In genomic region chr11:12112150-12112520, GRCh38 we compare ENCODE assay signal across 11 cellular contexts. TPM values are rescaled to one million over a fixed set of nuclear protein-coding genes. Genes with fewer than 3 reads are reported as not detected.
DNase-seq lines count a peak whose midpoint lies in the region; ATAC-seq and TF ChIP-seq lines count a peak whose summit lies in the region.
"Had no signal": no experiment of that assay in that cellular context is flagged by ENCODE, and none has a peak within 500 bp of the region (broad histone marks: within the 10 kb centered on the region; RNA-seq: fewer than 3 reads in every experiment).

No MANE protein-coding gene starts in this region.

- TF ChIP-seq CTCF in AG09309 (IDR thresholded peaks at IDR 0.05; ENCODE audit: control insufficient read depth, insufficient read depth, low read depth, low read length, missing control alignments) (no peak), body of pancreas (IDR thresholded peaks at IDR 0.05) (no peak)

- H3K18ac ChIP-seq in trophoblast cell (ENCODE audit: low read length) = no peak overlapping the region

- H3K4ac ChIP-seq in trophoblast cell (ENCODE audit: low read depth, low read length) = no peak overlapping the region

- no peak overlapping the region for H4K12ac ChIP-seq in trophoblast cell (ENCODE audit: low read depth, low read length)

- WGBS in trophoblast cell (ENCODE audit: extremely low coverage, insufficient coverage, insufficient read length) = no CpG with 5 or more reads among the region's 1 CpG
- WGBS in body of pancreas, 2 donors = 100% methylated on average over 1 of the region's 1 CpG

- intact Hi-C loops in body of pancreas (cut with DNase I) = no loop called here

- no peaks in the 10 kb centered on the region for H3K36me3 ChIP-seq in duodenal mucosa (ENCODE audit: control insufficient read depth in 1 of 2, insufficient read depth in 2 of 2, low read length in 2 of 2)
- H3K36me3 ChIP-seq in trophoblast cell (ENCODE audit: control insufficient read depth in 1 of 2, insufficient read depth in 2 of 2, low read length in 2 of 2) = no peaks in the 10 kb centered on the region
- H3K36me3 ChIP-seq in body of pancreas (replicated peaks in 1 of 2; ENCODE audit: insufficient read depth in 1 of 2, low read depth in 2 of 2) = no peaks in the 10 kb centered on the region

- no peak overlapping the region for H4K91ac ChIP-seq in trophoblast cell (ENCODE audit: low read depth, low read length)

- H3K27ac ChIP-seq in duodenal mucosa (ENCODE audit: low read depth, low read length) (no peak overlapping the region), trophoblast cell (ENCODE audit: low read depth, low read length) (no peak overlapping the region), body of pancreas (no peak overlapping the region)

- H2AFZ ChIP-seq in trophoblast cell (ENCODE audit: insufficient read depth, low read length, poor library complexity) = no peak overlapping the region

- H3K9me3 ChIP-seq in duodenal mucosa (ENCODE audit: control insufficient read depth in 1 of 2, low read length in 2 of 2) (no peaks in the 10 kb centered on the region), trophoblast cell (ENCODE audit: insufficient read depth, low read depth, low read length) (no peaks in the 10 kb centered on the region), body of pancreas (no peaks in the 10 kb centered on the region)
- H3K9me3 ChIP-seq: MG63 had no signal

- no peak overlapping the region for H2BK120ac ChIP-seq in trophoblast cell (ENCODE audit: insufficient read depth, low read length, poor library complexity)

- peak overlapping the region; percentile 97 for H3K4me2 ChIP-seq in trophoblast cell (ENCODE audit: low read length)

- H3K9ac ChIP-seq in duodenal mucosa (ENCODE audit: low read depth in 1 of 2, low read length in 2 of 2) (peak overlapping the region in 1 of 2 donors; percentile 77), trophoblast cell (ENCODE audit: low read length) (no peak overlapping the region)

- H3K23ac ChIP-seq in trophoblast cell (ENCODE audit: low read length) = no peak overlapping the region

- H3K4me3 ChIP-seq in AG09309 (ENCODE audit: control insufficient read depth, low read depth, low read length) (peak overlapping the region; percentile 80), duodenal mucosa (ENCODE audit: low read depth in 1 of 2, low read length in 2 of 2) (peak overlapping the region; percentile 86 to 88), trophoblast cell (ENCODE audit: low read depth, low read length) (peak overlapping the region; percentile 54), body of pancreas (no peak overlapping the region)

- H3K79me2 ChIP-seq in trophoblast cell (ENCODE audit: control insufficient read depth, insufficient read depth, low read length, poor library complexity) = peaks cover 4% of the 10 kb centered on the region

- no peak for TF ChIP-seq POLR2A in body of pancreas (IDR thresholded peaks at IDR 0.05)

- no peak overlapping the region for H2AK5ac ChIP-seq in trophoblast cell (ENCODE audit: low read length)

- no peak overlapping the region for H2BK5ac ChIP-seq in trophoblast cell (ENCODE audit: low read depth, low read length, poor library complexity)

- H3K79me1 ChIP-seq in trophoblast cell (ENCODE audit: low read length) = peaks cover 3% of the 10 kb centered on the region

- DNase-seq in AG09309 (ENCODE audit: low read depth) (no peak), M059J (ENCODE audit: low read depth) (peak; percentile 25), trophoblast cell (no peak), body of pancreas (no peak), NCI-H1105 treated with DMSO at 0.1 percent for 48 hours (lab: John Stamatoyannopoulos, UW) (no peak), cerebellar cortex (ENCODE audit: low spot score) (no peak)
- DNase-seq: DMS53, MG63, NCI-H82 had no signal

- H3K4me1 ChIP-seq in duodenal mucosa (ENCODE audit: control insufficient read depth in 1 of 2, insufficient read depth in 2 of 2, low read length in 2 of 2) = peaks cover 18 to 23% of the 10 kb centered on the region in 2 donors
- peaks cover 14 to 18% of the 10 kb centered on the region in 2 experiments for H3K4me1 ChIP-seq in trophoblast cell (ENCODE audit: control insufficient read depth in 1 of 2, insufficient read depth in 2 of 2, low read length in 2 of 2)
- peaks cover 16% of the 10 kb centered on the region for H3K4me1 ChIP-seq in body of pancreas

- no peak overlapping the region for H2BK12ac ChIP-seq in trophoblast cell (ENCODE audit: low read length)

- ATAC-seq in body of pancreas = no peak
- ATAC-seq in GM21529 (IDR thresholded peaks at IDR 0.05; ENCODE audit: unreplicated experiment) = no peak

- H4K8ac ChIP-seq in trophoblast cell (ENCODE audit: low read depth, low read length) = no peak overlapping the region

- no peaks in the 10 kb centered on the region for H3K27me3 ChIP-seq in duodenal mucosa (ENCODE audit: control insufficient read depth in 1 of 2, insufficient read depth in 2 of 2, low read length in 2 of 2)
- H3K27me3 ChIP-seq in trophoblast cell (ENCODE audit: insufficient read depth, low read length) = peaks cover 7% of the 10 kb centered on the region
- H3K27me3 ChIP-seq in body of pancreas = no peaks in the 10 kb centered on the region
- H3K27me3 ChIP-seq: MG63 had no signal

- H3K14ac ChIP-seq in trophoblast cell (ENCODE audit: low read length) = no peak overlapping the region

RNA-seq across cellular contexts. Expression of gene MICAL2, which starts 1.7 kb away (rescaled TPM):
- total RNA-seq in M059J (2014; rRNA removed; shearing (Covaris generic)) = 120 and 173 TPM in 2 replicates
- polyA plus RNA-seq in trophoblast cell (2013) = 24.5 and 30.8 TPM in 2 replicates
- total RNA-seq in body of pancreas = 10 to 100 TPM; 16.6 to 24.4 TPM

Comparison
In these comparisons a context has a peak if more than half of its experiments do, and no peak if none do; other contexts are left out.
1. H3K4me3 ChIP-seq: peak in AG09309 (single experiment), duodenal mucosa (2 of 2) and trophoblast cell (single experiment); none in body of pancreas (0 of 2).